ENCODE assay signal across 25 cellular contexts in genomic region chr9:86344818-86345217, GRCh38. TPM values are rescaled to one million over a fixed set of nuclear protein-coding genes. Genes with fewer than 3 reads are reported as not detected.
DNase-seq lines count a peak whose midpoint lies in the region; ATAC-seq, FAIRE-seq and TF ChIP-seq lines count a peak whose summit lies in the region.
"Had no signal": no experiment of that assay in that cellular context is flagged by ENCODE, and none has a peak within 500 bp of the region (broad histone marks: within the 10 kb centered on the region; RNA-seq: fewer than 3 reads in every experiment).

No MANE protein-coding gene starts in this region.

- CTCF ChIA-PET in activated CD4-positive, alpha-beta T cell treated with anti-CD3 and anti-CD28 coated beads for 36 hours (lab: Charles Lee): no interaction called here
- CTCF ChIA-PET in MCF 10A (lab: Yijun Ruan, JAX): interaction anchor here (0.6 kb wide), 1 partner anchor 643 kb away, joined by 3 read pairs; no protein-coding TSS in a partner anchor

- H3K27me3 ChIP-seq in breast epithelium: no peaks in the 10 kb centered on the region

- no TSS peak for BruUV-seq in MCF 10A (replicated peaks; lab: Mats Ljungman, UMichigan)

- peaks cover 62% of the 10 kb centered on the region for H3K36me3 Mint-ChIP-seq in activated CD4-positive, alpha-beta T cell treated with anti-CD3 and anti-CD28 coated beads for 36 hours (ENCODE audit: low read depth)
- H3K36me3 Mint-ChIP-seq in MCF 10A (ENCODE audit: insufficient read depth, unreplicated experiment): peaks cover 93% of the 10 kb centered on the region
- H3K36me3 Mint-ChIP-seq in naive thymus-derived CD8-positive, alpha-beta T cell: peaks cover 0 to 75% (median 17%) of the 10 kb centered on the region in 3 donors

- H3K27ac Mint-ChIP-seq in activated CD4-positive, alpha-beta T cell treated with anti-CD3 and anti-CD28 coated beads for 36 hours: peak overlapping the region; percentile 34
- H3K27ac Mint-ChIP-seq in MCF 10A (ENCODE audit: low read depth, unreplicated experiment): peak overlapping the region; percentile 39
- peak overlapping the region in 7 of 10 donors; percentile 7 to 56 (median 23) for H3K27ac Mint-ChIP-seq in naive thymus-derived CD8-positive, alpha-beta T cell

- ATAC-seq in activated CD4-positive, alpha-beta T cell treated with anti-CD3 and anti-CD28 coated beads for 36 hours: no peak
- ATAC-seq in naive thymus-derived CD8-positive, alpha-beta T cell: no peak
- ATAC-seq: HCT116, Right ventricle myocardium inferior had no signal

- peaks cover 55% of the 10 kb centered on the region for H3K4me1 Mint-ChIP-seq in activated CD4-positive, alpha-beta T cell treated with anti-CD3 and anti-CD28 coated beads for 36 hours
- peaks cover 44% of the 10 kb centered on the region for H3K4me1 Mint-ChIP-seq in MCF 10A (ENCODE audit: insufficient read depth, unreplicated experiment)
- peaks cover 21 to 67% (median 54%) of the 10 kb centered on the region in 4 donors for H3K4me1 Mint-ChIP-seq in naive thymus-derived CD8-positive, alpha-beta T cell

- FAIRE-seq in HTR-8/SVneo (lab: Jason Lieb, UNC): no peak
- FAIRE-seq: GM19239, H1, RCC 7860 had no signal

- no peak overlapping the region for H3K27ac ChIP-seq in breast epithelium
- H3K27ac ChIP-seq: KMS-11 had no signal

- no peaks in the 10 kb centered on the region for H3K9me3 Mint-ChIP-seq in activated CD4-positive, alpha-beta T cell treated with anti-CD3 and anti-CD28 coated beads for 36 hours (ENCODE audit: low read depth)
- no peaks in the 10 kb centered on the region for H3K9me3 Mint-ChIP-seq in MCF 10A (ENCODE audit: unreplicated experiment)
- H3K9me3 Mint-ChIP-seq in naive thymus-derived CD8-positive, alpha-beta T cell: peaks cover 0 to 2% (median 0%) of the 10 kb centered on the region in 9 donors

- no peaks in the 10 kb centered on the region for H3K9me3 ChIP-seq in breast epithelium

- H3K27me3 Mint-ChIP-seq in activated CD4-positive, alpha-beta T cell treated with anti-CD3 and anti-CD28 coated beads for 36 hours: no peaks in the 10 kb centered on the region
- H3K27me3 Mint-ChIP-seq in MCF 10A (ENCODE audit: insufficient read depth, unreplicated experiment): no peaks in the 10 kb centered on the region
- H3K27me3 Mint-ChIP-seq in naive thymus-derived CD8-positive, alpha-beta T cell: no peaks in the 10 kb centered on the region

- H3K36me3 ChIP-seq in breast epithelium: no peaks in the 10 kb centered on the region

- POLR2A ChIA-PET in activated CD4-positive, alpha-beta T cell treated with anti-CD3 and anti-CD28 coated beads for 36 hours (lab: Charles Lee): no interaction called here
- POLR2A ChIA-PET in MCF 10A (lab: Yijun Ruan, JAX): interaction anchor here (0.6 to 7.7 kb wide), 3 partner anchors 23 to 62 kb away, joined by 3 to 68 read pairs (median 3); no protein-coding TSS in a partner anchor
- POLR2A ChIA-PET in naive thymus-derived CD8-positive, alpha-beta T cell (lab: Charles Lee): no interaction called here

- intact Hi-C loops in activated CD4-positive, alpha-beta T cell treated with anti-CD3 and anti-CD28 coated beads for 36 hours (cut with DNase I, micrococcal nuclease): no loop called here
- intact Hi-C loops in MCF 10A (cut with micrococcal nuclease) (loop anchor here (5.0 kb wide), 1 partner anchor 48 kb away; no protein-coding TSS in a partner anchor), breast epithelium (cut with DNase I; ENCODE audit: low total_unique reads) (no loop called here)

- no peak for TF ChIP-seq POLR2A in breast epithelium (IDR thresholded peaks at IDR 0.05)

- no peak overlapping the region for H3K4me3 Mint-ChIP-seq in activated CD4-positive, alpha-beta T cell treated with anti-CD3 and anti-CD28 coated beads for 36 hours
- H3K4me3 Mint-ChIP-seq in MCF 10A (ENCODE audit: unreplicated experiment): no peak overlapping the region
- H3K4me3 Mint-ChIP-seq in naive thymus-derived CD8-positive, alpha-beta T cell: no peak overlapping the region

- H3K4me1 ChIP-seq in breast epithelium: no peaks in the 10 kb centered on the region

- H3K4me3 ChIP-seq in breast epithelium: no peak overlapping the region

- TF ChIP-seq CTCF in MCF 10A (IDR thresholded peaks at IDR 0.05; ENCODE audit: unreplicated experiment) (no peak), breast epithelium (IDR thresholded peaks at IDR 0.05) (no peak)

- no peak for DNase-seq in activated CD4-positive, alpha-beta T cell treated with anti-CD3 and anti-CD28 coated beads for 36 hours
- no peak for DNase-seq in activated CD4-positive, alpha-beta T cell treated with anti-CD3 and anti-CD28 coated beads for 48 hours
- DNase-seq in MCF 10A (ENCODE audit: unreplicated experiment) (no peak), breast epithelium (ENCODE audit: low spot score in 2 of 2) (no peak), NCI-H226 (peak; percentile 43), HTR-8/SVneo (ENCODE audit: insufficient read length, low spot score) (no peak), KG1 (lab: John Stamatoyannopoulos, UW) (no peak)
- no peak for DNase-seq in naive thymus-derived CD8-positive, alpha-beta T cell
- DNase-seq: AML-193, C1 segment of cervical spinal cord, EL, GF-D8, MV-4-11, NCI-H1105 treated with DMSO at 0.1 percent for 48 hours, NCI-H2029 treated with DMSO at 0.1 percent for 48 hours, NCI-H345, NCI-H524 treated with DMSO at 0.1 percent for 48 hours, NCI-H82, OCI-M1 had no signal

RNA-seq across cellular contexts. Expression of gene TUT7, which starts 9.4 kb away (rescaled TPM):
- 10 to 100 TPM; 31.5 to 39.2 TPM for total RNA-seq in activated CD4-positive, alpha-beta T cell treated with anti-CD3 and anti-CD28 coated beads for 36 hours
- total RNA-seq in MCF 10A (2022): 35.9 and 37.4 TPM in 2 replicates
- 10 to 100 TPM; 59.5 to 95.4 (median 65.2) TPM for total RNA-seq in breast epithelium
- total RNA-seq in naive thymus-derived CD8-positive, alpha-beta T cell: 10 to 100 TPM; 48.8 to 50.5 TPM
- 10 to 100 TPM in 2 of 3 donors, 1 to 10 TPM in 1; 9.6 to 16.9 (median 14.3) TPM for polyA plus RNA-seq in naive thymus-derived CD8-positive, alpha-beta T cell
